8 cellular contexts compared by ENCODE assay signal in genomic region chr10:3935933-3936359, GRCh38.
A peak's percentile ranks its signal among the peaks of the same experiment; 100 is the strongest.
DNase-seq lines count a peak whose midpoint lies in the region; ATAC-seq and TF ChIP-seq lines count a peak whose summit lies in the region.

No MANE protein-coding gene starts in this region.

- H3K9ac ChIP-seq in mucosa of stomach (ENCODE audit: low read length): peak overlapping the region; percentile 42

- peak overlapping the region; percentile 48 for H3K4me3 ChIP-seq in AG10803 (ENCODE audit: low read length)
- H3K4me3 ChIP-seq in mucosa of stomach (ENCODE audit: low read length): peak overlapping the region; percentile 58

- no peaks in the 10 kb centered on the region for H3K27me3 ChIP-seq in mucosa of stomach (ENCODE audit: control insufficient read depth, insufficient read depth, low read length)

- H3K36me3 ChIP-seq in mucosa of stomach (ENCODE audit: control insufficient read depth, insufficient read depth, low read length): no peaks in the 10 kb centered on the region

- H3K4me1 ChIP-seq in mucosa of stomach (ENCODE audit: control insufficient read depth, insufficient read depth, low read length): peaks cover 12% of the 10 kb centered on the region

- TF ChIP-seq CTCF in AG10803 (conservative IDR thresholded peaks at IDR 0.05; ENCODE audit: low read length): no peak

- peak; percentile 52 for DNase-seq in AG10803 (ENCODE audit: low read depth)
- peak; percentile 91 for DNase-seq in NCI-H1105 treated with DMSO at 0.1 percent for 48 hours (lab: John Stamatoyannopoulos, UW)
- peak; percentile 8 for DNase-seq in cerebellum (ENCODE audit: low spot score)
- DNase-seq in MV-4-11 (lab: John Stamatoyannopoulos, UW): no peak
- no peak for DNase-seq in activated gamma-delta T cell (lab: John Stamatoyannopoulos, UW)
- no peak for DNase-seq in stimulated activated CD4-positive, alpha-beta T cell treated with anti-CD3 and anti-CD28 coated beads, Interleukin-4, amount 100 ng/mL, for 1 hour

- ATAC-seq in HG03025 (IDR thresholded peaks at IDR 0.05; ENCODE audit: low FRiP score, unreplicated experiment): no peak

- H3K9me3 ChIP-seq in mucosa of stomach (ENCODE audit: control insufficient read depth, low read length): no peaks in the 10 kb centered on the region

Comparison
In these comparisons a context has a peak if more than half of its experiments do, and no peak if none do; other contexts are left out.
1. DNase-seq: peak in AG10803 (single experiment), NCI-H1105 treated with DMSO at 0.1 percent for 48 hours (single experiment) and cerebellum (single experiment); none in MV-4-11 (single experiment), activated gamma-delta T cell (single experiment) and stimulated activated CD4-positive, alpha-beta T cell treated with anti-CD3 and anti-CD28 coated beads, Interleukin-4, amount 100 ng/mL, for 1 hour (single experiment).